ENCODE assay signal across 8 cellular contexts in genomic region chrX:53317365-53318069, GRCh38. TPM values are rescaled to one million over a fixed set of nuclear protein-coding genes. Genes with fewer than 3 reads are reported as not detected.
DNase-seq lines count a peak whose midpoint lies in the region; ATAC-seq and TF ChIP-seq lines count a peak whose summit lies in the region.

No MANE protein-coding gene starts in this region.

- DNase-seq in CD8-positive, alpha-beta memory T cell: peak; percentile 49 to 77 (median 68)
- DNase-seq in MG63: peak; percentile 43
- peak; percentile 72 for DNase-seq in WERI-Rb-1
- DNase-seq in iPS-NIHi11 (ENCODE audit: low spot score): peak; percentile 76
- DNase-seq in stimulated activated CD4-positive, alpha-beta T cell treated with anti-CD3 and anti-CD28 coated beads, Interleukin-1b, Interleukin-23, amount 100 ng/mL, for 1 hour (ENCODE audit: low read depth in 2 of 2): peak; percentile 21 to 50

- H3K4me3 Mint-ChIP-seq in CD8-positive, alpha-beta memory T cell: peak overlapping the region in 2 of 7 donors; percentile 51 to 73
- peak overlapping the region; percentile 55 to 94 (median 93) for H3K4me3 Mint-ChIP-seq in brain

- H3K36me3 Mint-ChIP-seq in CD8-positive, alpha-beta memory T cell: no peaks in the 10 kb centered on the region
- no peaks in the 10 kb centered on the region for H3K36me3 Mint-ChIP-seq in brain

- H3K27me3 Mint-ChIP-seq in CD8-positive, alpha-beta memory T cell: peaks cover 30 to 32% of the 10 kb centered on the region in 2 donors
- H3K27me3 Mint-ChIP-seq in brain: peaks cover 31% of the 10 kb centered on the region

- CTCF ChIA-PET in CD8-positive, alpha-beta memory T cell (lab: Charles Lee): interaction anchor here (0.8 to 3.2 kb wide), 16 partner anchors 9 to 165 kb away, joined by 3 to 12 read pairs (median 4); partner anchors contain the start of gene IQSEC2

- no peaks in the 10 kb centered on the region for H3K9me3 ChIP-seq in CD8-positive, alpha-beta memory T cell (ENCODE audit: low read length)
- H3K9me3 ChIP-seq in MG63 (no peaks in the 10 kb centered on the region), WERI-Rb-1 (ENCODE audit: severe bottlenecking) (no peaks in the 10 kb centered on the region)

- peaks cover 22 to 25% (median 24%) of the 10 kb centered on the region in 3 donors for H3K4me1 Mint-ChIP-seq in CD8-positive, alpha-beta memory T cell
- H3K4me1 Mint-ChIP-seq in brain: peaks cover 47% of the 10 kb centered on the region

- H3K4me3 ChIP-seq in CD8-positive, alpha-beta memory T cell (ENCODE audit: low read length): no peak overlapping the region
- H3K4me3 ChIP-seq in MG63 (no peak overlapping the region), WERI-Rb-1 (ENCODE audit: low read depth, low read length) (no peak overlapping the region)

- H3K27ac Mint-ChIP-seq in CD8-positive, alpha-beta memory T cell: no peak overlapping the region
- peak overlapping the region in 2 of 5 experiments; percentile 41 to 80 for H3K27ac Mint-ChIP-seq in brain

- TF ChIP-seq CTCF in WERI-Rb-1 (IDR thresholded peaks at IDR 0.05; ENCODE audit: low read depth, low read length) (peak; percentile 95), brain (conservative IDR thresholded peaks at IDR 0.05) (peak; percentile 78 to 83)

- H3K27me3 ChIP-seq in CD8-positive, alpha-beta memory T cell (ENCODE audit: insufficient read depth, low read length, poor library complexity, severe bottlenecking): peaks cover 18% of the 10 kb centered on the region
- peaks cover 14% of the 10 kb centered on the region; the same call in 1 of the 2 replicates for H3K27me3 ChIP-seq in MG63
- H3K27me3 ChIP-seq in WERI-Rb-1 (ENCODE audit: insufficient read depth, low read depth, severe bottlenecking): peaks cover 71% of the 10 kb centered on the region

- POLR2A ChIA-PET in CD8-positive, alpha-beta memory T cell (lab: Charles Lee): interaction anchor here (0.6 kb wide), 1 partner anchor 77 kb away, joined by 5 read pairs; no protein-coding TSS in a partner anchor

- ATAC-seq in GM19463 (IDR thresholded peaks at IDR 0.05; ENCODE audit: unreplicated experiment) (peak; percentile 86), GM21381 (IDR thresholded peaks at IDR 0.05; ENCODE audit: unreplicated experiment) (no peak)

- H3K36me3 ChIP-seq in CD8-positive, alpha-beta memory T cell (ENCODE audit: insufficient read depth, low read length): no peaks in the 10 kb centered on the region
- H3K36me3 ChIP-seq in MG63 (no peaks in the 10 kb centered on the region), WERI-Rb-1 (no peaks in the 10 kb centered on the region)

- H3K27ac ChIP-seq in CD8-positive, alpha-beta memory T cell (ENCODE audit: low read depth, low read length): no peak overlapping the region
- no peak overlapping the region for H3K27ac ChIP-seq in WERI-Rb-1

- peaks cover 10% of the 10 kb centered on the region for H3K4me1 ChIP-seq in CD8-positive, alpha-beta memory T cell (ENCODE audit: insufficient read depth, low read length)

- H3K9me3 Mint-ChIP-seq in CD8-positive, alpha-beta memory T cell: no peaks in the 10 kb centered on the region
- H3K9me3 Mint-ChIP-seq in brain: peaks cover 0 to 14% (median 0%) of the 10 kb centered on the region in 5 experiments

RNA-seq across cellular contexts. Expression of gene IQSEC2, which starts 36.1 kb away (rescaled TPM):
- total RNA-seq in CD8-positive, alpha-beta memory T cell: under 1 TPM; 0.29 to 0.96 TPM
- polyA plus RNA-seq in CD8-positive, alpha-beta memory T cell: 0.35 TPM
- total RNA-seq in MG63 (2014; rRNA removed; shearing (Covaris generic); ENCODE audit: low replicate concordance): 3.4 and 5.7 TPM in 2 replicates
- 17.8 TPM for polyA plus RNA-seq in brain (ENCODE audit: insufficient read depth, low read depth, low replicate concordance)
